2 cellular contexts compared by ENCODE assay signal in genomic region chr22:24455039-24455438, GRCh38.
TF ChIP-seq lines count a peak whose summit lies in the region.

No MANE protein-coding gene starts in this region.

TF ChIP-seq in IMR-90, 13 proteins besides CTCF, POLR2A, EP300 and RAD21:
- TF ChIP-seq CHD1 (IDR thresholded peaks at IDR 0.05; ENCODE audit: low read depth, low read length) (no peak), RFX5 (IDR thresholded peaks at IDR 0.05; ENCODE audit: low read depth, low read length) (no peak), BHLHE40 (IDR thresholded peaks at IDR 0.05; ENCODE audit: low read depth, low read length) (no peak), SMC3 (IDR thresholded peaks at IDR 0.05; ENCODE audit: low read depth, low read length) (no peak), NFE2L2 (IDR thresholded peaks at IDR 0.05; ENCODE audit: low read depth, low read length) (no peak), MAFK (IDR thresholded peaks at IDR 0.05; ENCODE audit: low read depth, low read length) (no peak), RCOR1 (IDR thresholded peaks at IDR 0.05; ENCODE audit: insufficient replicate concordance, low read length) (no peak), ELK1 (IDR thresholded peaks at IDR 0.05; ENCODE audit: borderline replicate concordance, low read depth, low read length) (no peak), MXI1 (IDR thresholded peaks at IDR 0.05; ENCODE audit: borderline replicate concordance, low read depth, low read length) (no peak)

TF ChIP-seq in HepG2, 621 proteins besides CTCF, POLR2A, EP300 and RAD21:
- TF ChIP-seq, protein P1, sequence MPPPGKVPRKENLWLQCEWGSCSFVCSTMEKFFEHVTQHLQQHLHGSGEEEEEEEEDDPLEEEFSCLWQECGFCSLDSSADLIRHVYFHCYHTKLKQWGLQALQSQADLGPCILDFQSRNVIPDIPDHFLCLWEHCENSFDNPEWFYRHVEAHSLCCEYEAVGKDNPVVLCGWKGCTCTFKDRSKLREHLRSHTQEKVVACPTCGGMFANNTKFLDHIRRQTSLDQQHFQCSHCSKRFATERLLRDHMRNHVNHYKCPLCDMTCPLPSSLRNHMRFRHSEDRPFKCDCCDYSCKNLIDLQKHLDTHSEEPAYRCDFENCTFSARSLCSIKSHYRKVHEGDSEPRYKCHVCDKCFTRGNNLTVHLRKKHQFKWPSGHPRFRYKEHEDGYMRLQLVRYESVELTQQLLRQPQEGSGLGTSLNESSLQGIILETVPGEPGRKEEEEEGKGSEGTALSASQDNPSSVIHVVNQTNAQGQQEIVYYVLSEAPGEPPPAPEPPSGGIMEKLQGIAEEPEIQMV (CRISPR knock-in tag; IDR thresholded peaks at IDR 0.05; ENCODE audit: low read depth) = no peak
- TF ChIP-seq KLF6 (CRISPR knock-in tag; IDR thresholded peaks at IDR 0.05) (no peak), ATF1 (CRISPR knock-in tag; IDR thresholded peaks at IDR 0.05) (no peak), ZBTB34 (CRISPR knock-in tag; IDR thresholded peaks at IDR 0.05) (no peak), ZNF205 (CRISPR knock-in tag; IDR thresholded peaks at IDR 0.05) (no peak), HMG20A (CRISPR knock-in tag; IDR thresholded peaks at IDR 0.05; ENCODE audit: borderline replicate concordance) (no peak), HHEX (CRISPR knock-in tag; IDR thresholded peaks at IDR 0.05) (no peak), ZC3H13 (CRISPR knock-in tag; IDR thresholded peaks at IDR 0.05) (no peak), ZNF446 (CRISPR knock-in tag; IDR thresholded peaks at IDR 0.05) (no peak)
- TF ChIP-seq, protein P2, sequence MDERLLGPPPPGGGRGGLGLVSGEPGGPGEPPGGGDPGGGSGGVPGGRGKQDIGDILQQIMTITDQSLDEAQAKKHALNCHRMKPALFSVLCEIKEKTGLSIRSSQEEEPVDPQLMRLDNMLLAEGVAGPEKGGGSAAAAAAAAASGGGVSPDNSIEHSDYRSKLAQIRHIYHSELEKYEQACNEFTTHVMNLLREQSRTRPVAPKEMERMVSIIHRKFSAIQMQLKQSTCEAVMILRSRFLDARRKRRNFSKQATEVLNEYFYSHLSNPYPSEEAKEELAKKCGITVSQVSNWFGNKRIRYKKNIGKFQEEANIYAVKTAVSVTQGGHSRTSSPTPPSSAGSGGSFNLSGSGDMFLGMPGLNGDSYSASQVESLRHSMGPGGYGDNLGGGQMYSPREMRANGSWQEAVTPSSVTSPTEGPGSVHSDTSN (CRISPR knock-in tag; IDR thresholded peaks at IDR 0.05) = no peak
- TF ChIP-seq, protein P3, sequence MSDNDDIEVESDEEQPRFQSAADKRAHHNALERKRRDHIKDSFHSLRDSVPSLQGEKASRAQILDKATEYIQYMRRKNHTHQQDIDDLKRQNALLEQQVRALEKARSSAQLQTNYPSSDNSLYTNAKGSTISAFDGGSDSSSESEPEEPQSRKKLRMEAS (IDR thresholded peaks at IDR 0.05) = no peak
- TF ChIP-seq, protein P4, sequence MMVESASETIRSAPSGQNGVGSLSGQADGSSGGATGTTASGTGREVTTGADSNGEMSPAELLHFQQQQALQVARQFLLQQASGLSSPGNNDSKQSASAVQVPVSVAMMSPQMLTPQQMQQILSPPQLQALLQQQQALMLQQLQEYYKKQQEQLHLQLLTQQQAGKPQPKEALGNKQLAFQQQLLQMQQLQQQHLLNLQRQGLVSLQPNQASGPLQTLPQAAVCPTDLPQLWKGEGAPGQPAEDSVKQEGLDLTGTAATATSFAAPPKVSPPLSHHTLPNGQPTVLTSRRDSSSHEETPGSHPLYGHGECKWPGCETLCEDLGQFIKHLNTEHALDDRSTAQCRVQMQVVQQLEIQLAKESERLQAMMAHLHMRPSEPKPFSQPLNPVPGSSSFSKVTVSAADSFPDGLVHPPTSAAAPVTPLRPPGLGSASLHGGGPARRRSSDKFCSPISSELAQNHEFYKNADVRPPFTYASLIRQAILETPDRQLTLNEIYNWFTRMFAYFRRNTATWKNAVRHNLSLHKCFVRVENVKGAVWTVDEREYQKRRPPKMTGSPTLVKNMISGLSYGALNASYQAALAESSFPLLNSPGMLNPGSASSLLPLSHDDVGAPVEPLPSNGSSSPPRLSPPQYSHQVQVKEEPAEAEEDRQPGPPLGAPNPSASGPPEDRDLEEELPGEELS (CRISPR knock-in tag; IDR thresholded peaks at IDR 0.05) = no peak
